ENCODE assay signal across 12 cellular contexts in the genomic region with DNA sequence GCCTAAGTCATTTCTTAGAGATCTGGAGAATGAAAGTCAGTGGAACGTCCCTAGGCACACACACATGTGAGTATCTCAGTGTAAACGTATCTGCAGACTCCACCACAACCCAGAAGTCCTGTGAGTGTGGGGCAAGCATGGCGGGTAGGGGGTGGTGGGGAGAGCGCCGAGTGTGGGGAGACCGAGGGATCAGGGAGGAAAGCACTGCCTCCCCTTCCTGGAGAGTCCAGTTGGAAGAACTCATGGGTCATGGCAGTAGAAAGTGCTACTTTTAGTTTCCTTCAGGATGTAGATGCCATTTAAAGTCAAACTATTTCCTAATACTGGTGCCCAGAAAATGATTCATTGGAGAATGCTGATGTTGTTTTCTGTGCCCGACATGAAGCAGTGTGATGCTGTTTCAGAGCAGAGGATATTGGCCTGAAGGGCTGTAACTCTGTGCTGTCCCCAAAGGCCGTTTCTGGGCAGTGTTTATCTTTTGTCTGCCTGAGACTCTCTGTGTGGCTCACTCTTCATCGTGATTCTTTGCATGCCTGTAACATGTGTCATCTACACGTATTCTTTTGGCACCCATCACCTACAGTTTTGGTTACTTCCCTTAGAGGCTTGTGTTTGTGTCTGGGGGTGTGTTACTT. TPM values are rescaled to one million over a fixed set of nuclear protein-coding genes. Genes with fewer than 3 reads are reported as not detected.
DNase-seq lines count a peak whose midpoint lies in the region; ATAC-seq and TF ChIP-seq lines count a peak whose summit lies in the region.
"Had no signal": no experiment of that assay in that cellular context is flagged by ENCODE, and none has a peak within 500 bp of the region (broad histone marks: within the 10 kb centered on the region; RNA-seq: fewer than 3 reads in every experiment).

No MANE protein-coding gene starts in this region.

- WGBS in gastroesophageal sphincter (ENCODE audit: low coverage in 1 of 2), 2 donors = 19 to 25% methylated on average over 5 to 6 of the region's 10 CpGs

- intact Hi-C loops in HCT116 (cut with micrococcal nuclease) = loop anchor here (5.0 kb wide), 1 partner anchor 627 kb away; no protein-coding TSS in a partner anchor

- no TSS peak for BruUV-seq in HCT116 (replicated peaks; lab: Mats Ljungman, UMichigan)

- H3K4me3 ChIP-seq in HCT116 (replicated peaks in 1 of 2; ENCODE audit: low read depth in 1 of 2, low read length in 2 of 2) (no peak overlapping the region), gastroesophageal sphincter (no peak overlapping the region), WERI-Rb-1 (ENCODE audit: low read depth, low read length) (no peak overlapping the region)
- H3K4me3 ChIP-seq: body of pancreas had no signal

- H2AFZ ChIP-seq in HCT116 (ENCODE audit: low read depth, low read length, poor library complexity, severe bottlenecking) = peak overlapping the region; percentile 10

- H3K27me3 ChIP-seq in HCT116 (ENCODE audit: insufficient read depth, low read length) (no peaks in the 10 kb centered on the region), gastroesophageal sphincter (no peaks in the 10 kb centered on the region), WERI-Rb-1 (ENCODE audit: insufficient read depth, low read depth, severe bottlenecking) (no peaks in the 10 kb centered on the region)
- H3K27me3 ChIP-seq: body of pancreas had no signal

- H3K36me3 ChIP-seq in HCT116 (ENCODE audit: control insufficient read depth in 1 of 2, insufficient read depth in 2 of 2, low read length in 2 of 2) (no peaks in the 10 kb centered on the region), gastroesophageal sphincter (no peaks in the 10 kb centered on the region), WERI-Rb-1 (no peaks in the 10 kb centered on the region)

- TF ChIP-seq POLR2A in HCT116 (IDR thresholded peaks at IDR 0.05; ENCODE audit: borderline replicate concordance, extremely low read depth, insufficient read depth, insufficient read length) (no peak), gastroesophageal sphincter (IDR thresholded peaks at IDR 0.05) (no peak)

- no peaks in the 10 kb centered on the region for H4K20me1 ChIP-seq in HCT116 (ENCODE audit: insufficient read depth)

- POLR2A ChIA-PET in HCT116 (lab: Charles Lee) = no interaction called here

- peak overlapping the region; percentile 56 for H3K4me2 ChIP-seq in HCT116 (ENCODE audit: low read length)

- H3K27ac ChIP-seq in HCT116 (ENCODE audit: low read depth, low read length) (no peak overlapping the region), gastroesophageal sphincter (peak overlapping the region in 3 of 4 donors; percentile 33 to 55 (median 49)), WERI-Rb-1 (no peak overlapping the region)
- H3K27ac ChIP-seq: body of pancreas had no signal

- TF ChIP-seq RAD21 in HCT116 (IDR thresholded peaks at IDR 0.05; ENCODE audit: low read depth) = no peak

- H3K79me2 ChIP-seq in HCT116 (ENCODE audit: insufficient read depth, low read length) = no peaks in the 10 kb centered on the region

- TF ChIP-seq CTCF in HCT116 (IDR thresholded peaks at IDR 0.05 in 2 of 3, conservative IDR thresholded peaks at IDR 0.05 in 1 of 3; ENCODE audit: borderline replicate concordance in 1 of 3, insufficient read depth in 1 of 3, low read depth in 2 of 3, low read length in 2 of 3) = no peak
- no peak for TF ChIP-seq CTCF in gastroesophageal sphincter (IDR thresholded peaks at IDR 0.05)
- no peak for TF ChIP-seq CTCF in WERI-Rb-1 (IDR thresholded peaks at IDR 0.05; ENCODE audit: low read depth, low read length)

- no peaks in the 10 kb centered on the region for H3K9me3 ChIP-seq in HCT116 (ENCODE audit: control insufficient read depth in 1 of 2, insufficient read depth in 1 of 2, low read depth in 1 of 2, low read length in 2 of 2)
- no peaks in the 10 kb centered on the region for H3K9me3 ChIP-seq in gastroesophageal sphincter
- no peaks in the 10 kb centered on the region for H3K9me3 ChIP-seq in WERI-Rb-1 (ENCODE audit: severe bottlenecking)
- H3K9me3 ChIP-seq: body of pancreas had no signal

- H3K9ac ChIP-seq in HCT116 (ENCODE audit: low read length) = no peak overlapping the region

- TF ChIP-seq EP300 in gastroesophageal sphincter (IDR thresholded peaks at IDR 0.05) = no peak

- H3K9me2 ChIP-seq in HCT116 (ENCODE audit: insufficient read depth) = no peaks in the 10 kb centered on the region

- CTCF ChIA-PET in HCT116 (lab: Charles Lee) = no interaction called here

- peak; percentile 22 for DNase-seq in HCT116 (ENCODE audit: low read depth, low spot score)
- DNase-seq in amniotic epithelial cell (ENCODE audit: low read depth) = peak; percentile 60
- peak; percentile 61 for DNase-seq in stromal cell of bone marrow (ENCODE audit: low read depth)
- no peak for DNase-seq in stimulated activated naive CD4-positive, alpha-beta T cell (lab: John Stamatoyannopoulos, UW)
- no peak for DNase-seq in NOMO-1 treated with DMSO at 0.1 percent for 48 hours (lab: John Stamatoyannopoulos, UW; ENCODE audit: unreplicated experiment)
- DNase-seq in WERI-Rb-1 = no peak
- DNase-seq: GDM1, NCI-H2171 treated with DMSO at 0.1 percent for 48 hours, posterior cingulate gyrus had no signal

- H3K4me1 ChIP-seq in HCT116 (ENCODE audit: control insufficient read depth in 1 of 2, insufficient read depth in 2 of 2, low read length in 2 of 2) = peaks cover 5 to 27% of the 10 kb centered on the region in 2 experiments; a peak in 3 of 4 replicates
- peaks cover 0 to 26% (median 0%) of the 10 kb centered on the region in 3 donors for H3K4me1 ChIP-seq in gastroesophageal sphincter
- H3K4me1 ChIP-seq: body of pancreas had no signal

- ATAC-seq in HCT116 = peak; percentile 49; the same call in 1 of the 2 replicates
- ATAC-seq in gastroesophageal sphincter = peak; percentile 64
- ATAC-seq in GM19324 (IDR thresholded peaks at IDR 0.05; ENCODE audit: low FRiP score, unreplicated experiment) = no peak
- ATAC-seq: body of pancreas had no signal

- RAD21 ChIA-PET in HCT116 (lab: Charles Lee; ENCODE audit: low non-redundant PET in 1 of 2, low total read pairs in 2 of 2, uncharacterized antibody in 2 of 2, unreplicated experiment in 2 of 2) = no interaction called here

TF ChIP-seq in HCT116, 20 proteins besides CTCF, POLR2A, EP300 and RAD21:
- TF ChIP-seq EGR1 (IDR thresholded peaks at IDR 0.05; ENCODE audit: low read depth) (no peak), SP1 (IDR thresholded peaks at IDR 0.05; ENCODE audit: low read depth) (no peak), CBX3 (IDR thresholded peaks at IDR 0.05; ENCODE audit: low read depth) (no peak), SIN3A (IDR thresholded peaks at IDR 0.05; ENCODE audit: low read depth) (no peak), ZFX (IDR thresholded peaks at IDR 0.05) (no peak), POLR2AphosphoS5 (IDR thresholded peaks at IDR 0.05; ENCODE audit: low read depth, low read length) (no peak), SRF (IDR thresholded peaks at IDR 0.05; ENCODE audit: low read depth) (no peak), ZNF274 (IDR thresholded peaks at IDR 0.05; ENCODE audit: low read depth, low read length) (no peak), JUND (IDR thresholded peaks at IDR 0.05) (0 out of 2 replicates have a peak, but pooled peaks have one; percentile 18), CEBPB (IDR thresholded peaks at IDR 0.05; ENCODE audit: low read depth) (no peak), FOSL1 (IDR thresholded peaks at IDR 0.05; ENCODE audit: low read depth) (peak; percentile 26; the same call in 1 of the 2 replicates)
- TF ChIP-seq, protein P1, sequence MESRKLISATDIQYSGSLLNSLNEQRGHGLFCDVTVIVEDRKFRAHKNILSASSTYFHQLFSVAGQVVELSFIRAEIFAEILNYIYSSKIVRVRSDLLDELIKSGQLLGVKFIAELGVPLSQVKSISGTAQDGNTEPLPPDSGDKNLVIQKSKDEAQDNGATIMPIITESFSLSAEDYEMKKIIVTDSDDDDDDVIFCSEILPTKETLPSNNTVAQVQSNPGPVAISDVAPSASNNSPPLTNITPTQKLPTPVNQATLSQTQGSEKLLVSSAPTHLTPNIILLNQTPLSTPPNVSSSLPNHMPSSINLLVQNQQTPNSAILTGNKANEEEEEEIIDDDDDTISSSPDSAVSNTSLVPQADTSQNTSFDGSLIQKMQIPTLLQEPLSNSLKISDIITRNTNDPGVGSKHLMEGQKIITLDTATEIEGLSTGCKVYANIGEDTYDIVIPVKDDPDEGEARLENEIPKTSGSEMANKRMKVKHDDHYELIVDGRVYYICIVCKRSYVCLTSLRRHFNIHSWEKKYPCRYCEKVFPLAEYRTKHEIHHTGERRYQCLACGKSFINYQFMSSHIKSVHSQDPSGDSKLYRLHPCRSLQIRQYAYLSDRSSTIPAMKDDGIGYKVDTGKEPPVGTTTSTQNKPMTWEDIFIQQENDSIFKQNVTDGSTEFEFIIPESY (IDR thresholded peaks at IDR 0.05; ENCODE audit: extremely low read depth, insufficient replicate concordance, low read length) = no peak
- TF ChIP-seq, protein P2, sequence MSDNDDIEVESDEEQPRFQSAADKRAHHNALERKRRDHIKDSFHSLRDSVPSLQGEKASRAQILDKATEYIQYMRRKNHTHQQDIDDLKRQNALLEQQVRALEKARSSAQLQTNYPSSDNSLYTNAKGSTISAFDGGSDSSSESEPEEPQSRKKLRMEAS (IDR thresholded peaks at IDR 0.05) = no peak
- TF ChIP-seq, protein P3, sequence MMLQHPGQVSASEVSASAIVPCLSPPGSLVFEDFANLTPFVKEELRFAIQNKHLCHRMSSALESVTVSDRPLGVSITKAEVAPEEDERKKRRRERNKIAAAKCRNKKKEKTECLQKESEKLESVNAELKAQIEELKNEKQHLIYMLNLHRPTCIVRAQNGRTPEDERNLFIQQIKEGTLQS (IDR thresholded peaks at IDR 0.05) = no peak

RNA-seq across cellular contexts. Expression of gene TSPAN2, which starts 45.7 kb away (rescaled TPM):
- total RNA-seq in HCT116 (2021; ENCODE audit: unreplicated experiment) (0.98 TPM), gastroesophageal sphincter (10 to 100 TPM; 53.7 to 85.1 (median 63.8) TPM)
- 0.15 and 0.69 TPM in 2 replicates for polyA plus RNA-seq in HCT116 (2012)

Comparison
In these comparisons a context has a peak if more than half of its experiments do, and no peak if none do; other contexts are left out.
1. DNase-seq: peak in HCT116 (single experiment), amniotic epithelial cell (single experiment) and stromal cell of bone marrow (single experiment); none in stimulated activated naive CD4-positive, alpha-beta T cell (0 of 6), NOMO-1 treated with DMSO at 0.1 percent for 48 hours (single experiment) and WERI-Rb-1 (single experiment).
2. H3K27ac ChIP-seq: peak in gastroesophageal sphincter (3 of 4); none in HCT116 (single experiment) and WERI-Rb-1 (single experiment).
3. RNA of gene TSPAN2, which starts 45.7 kb away (total RNA-seq): 53.7 to 85.1 TPM in gastroesophageal sphincter; 0.98 TPM in HCT116 (single experiment); every median in the first group is over 10 times any median in the second.